Comparison of ENCODE assay signal across 14 cellular contexts in genomic region chr9:117169089-117169488, GRCh38.
DNase-seq lines count a peak whose midpoint lies in the region; ATAC-seq and TF ChIP-seq lines count a peak whose summit lies in the region.
"Had no signal": no experiment of that assay in that cellular context is flagged by ENCODE, and none has a peak within 500 bp of the region (broad histone marks: within the 10 kb centered on the region; RNA-seq: fewer than 3 reads in every experiment).

No MANE protein-coding gene starts in this region.

- H3K9me3 ChIP-seq in iPS-15b (ENCODE audit: control insufficient read depth, insufficient read depth, low read length) (no peaks in the 10 kb centered on the region), endodermal cell (ENCODE audit: control insufficient read depth, low read length) (no peaks in the 10 kb centered on the region)
- H3K9me3 ChIP-seq: BE2C, Caco-2 had no signal

- WGBS in endodermal cell (ENCODE audit: insufficient coverage in 1 of 2, insufficient read length in 1 of 2), 2 experiments: 62 to 73% methylated on average over 2 to 3 of the region's 3 CpGs

- peak overlapping the region; percentile 18 for H3K9ac ChIP-seq in iPS-15b (ENCODE audit: low read depth, low read length)
- no peak overlapping the region for H3K9ac ChIP-seq in endodermal cell (ENCODE audit: extremely low read depth, low read length, poor library complexity, severe bottlenecking)

- H3K27me3 ChIP-seq in iPS-15b (ENCODE audit: control insufficient read depth, insufficient read depth, low read length) (no peaks in the 10 kb centered on the region), endodermal cell (ENCODE audit: control insufficient read depth, insufficient read depth, low read length, poor library complexity, severe bottlenecking) (no peaks in the 10 kb centered on the region)
- H3K27me3 ChIP-seq: BE2C had no signal

- DNase-seq in G401 (ENCODE audit: low spot score): peak; percentile 57
- peak; percentile 80 for DNase-seq in NCI-H69 (lab: John Stamatoyannopoulos, UW)
- no peak for DNase-seq in H4 (ENCODE audit: low spot score)
- no peak for DNase-seq in endodermal cell
- no peak for DNase-seq in foreskin fibroblast
- DNase-seq: BE2C; Caco-2; CD8-positive, alpha-beta memory T cell; DND-41; GF-D8; H7 had no signal

- no peak overlapping the region for H3K4me3 Mint-ChIP-seq in endodermal cell
- H3K4me3 Mint-ChIP-seq: CD8-positive, alpha-beta memory T cell had no signal

- peaks cover 1% of the 10 kb centered on the region for H3K4me1 Mint-ChIP-seq in endodermal cell
- H3K4me1 Mint-ChIP-seq: CD8-positive, alpha-beta memory T cell had no signal

- peaks cover 4% of the 10 kb centered on the region for H3K27me3 Mint-ChIP-seq in endodermal cell (ENCODE audit: insufficient read depth)

- H3K4me3 ChIP-seq in iPS-15b (ENCODE audit: low read depth, low read length): no peak overlapping the region
- no peak overlapping the region for H3K4me3 ChIP-seq in endodermal cell (ENCODE audit: low read length)
- H3K4me3 ChIP-seq in foreskin fibroblast (ENCODE audit: low read depth in 1 of 2, low read length in 2 of 2): no peak overlapping the region

- TF ChIP-seq CTCF in endodermal cell (conservative IDR thresholded peaks at IDR 0.05): no peak
- TF ChIP-seq CTCF in foreskin fibroblast (IDR thresholded peaks at IDR 0.05; ENCODE audit: low read depth, low read length): no peak

- H3K4me1 ChIP-seq in iPS-15b (ENCODE audit: control insufficient read depth, insufficient read depth, low read length) (peaks cover 8% of the 10 kb centered on the region), endodermal cell (ENCODE audit: control insufficient read depth, insufficient read depth, low read length) (no peaks in the 10 kb centered on the region)
- H3K4me1 ChIP-seq: Caco-2 had no signal

- no peak overlapping the region for H3K27ac Mint-ChIP-seq in endodermal cell
- H3K27ac Mint-ChIP-seq: CD8-positive, alpha-beta memory T cell had no signal

- no peak for ATAC-seq in GM21619 (IDR thresholded peaks at IDR 0.05; ENCODE audit: unreplicated experiment)
- ATAC-seq: HepG2 had no signal

- in situ Hi-C loops in G401 (cut with HindIII; ENCODE audit: low sequenced_read_pairs): no loop called here

- H3K36me3 ChIP-seq in iPS-15b (ENCODE audit: control insufficient read depth, insufficient read depth, low read length) (no peaks in the 10 kb centered on the region), endodermal cell (ENCODE audit: control insufficient read depth, insufficient read depth, low read length) (no peaks in the 10 kb centered on the region)

- no peaks in the 10 kb centered on the region for H3K36me3 Mint-ChIP-seq in endodermal cell (ENCODE audit: low read depth)

- no peak overlapping the region for H3K27ac ChIP-seq in endodermal cell (ENCODE audit: low read depth, low read length)

- H3K9me3 Mint-ChIP-seq in endodermal cell: no peaks in the 10 kb centered on the region

Comparison
In these comparisons a context has a peak if more than half of its experiments do, and no peak if none do; other contexts are left out.
1. DNase-seq: peak in G401 (single experiment) and NCI-H69 (single experiment); none in H4 (single experiment), endodermal cell (single experiment) and foreskin fibroblast (0 of 2).